16 cellular contexts compared by ENCODE assay signal in the genomic region with DNA sequence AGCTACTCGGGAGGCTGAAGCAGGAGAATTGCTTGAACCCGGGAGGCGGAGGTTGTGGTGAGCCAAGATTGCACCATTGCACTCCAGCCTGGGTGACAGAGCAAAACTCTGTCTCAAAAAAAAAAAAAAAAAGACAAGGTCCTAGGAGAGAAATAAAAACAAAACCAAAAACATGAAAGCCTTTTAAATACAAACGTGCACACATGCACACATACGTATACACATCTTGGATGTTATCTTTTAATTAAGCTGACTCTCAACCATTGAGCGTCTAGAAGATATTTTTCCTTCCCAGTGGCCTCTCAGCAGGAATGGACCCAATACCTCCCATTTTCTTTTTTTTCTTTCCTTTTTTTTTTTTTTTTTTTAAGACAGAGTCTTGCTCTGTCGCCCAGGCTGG. TPM values are rescaled to one million over a fixed set of nuclear protein-coding genes. Genes with fewer than 3 reads are reported as not detected.
"Had no signal": no experiment of that assay in that cellular context is flagged by ENCODE, and none has a peak within 500 bp of the region (broad histone marks: within the 10 kb centered on the region; RNA-seq: fewer than 3 reads in every experiment).

No MANE protein-coding gene starts in this region.

RNA-seq across cellular contexts. Expression of a gene that starts 9.1 kb away (rescaled TPM):
- total RNA-seq: dermis blood vessel endothelial cell, endothelial cell of umbilical vein, epithelial cell of proximal tubule, esophagus muscularis mucosa, fibroblast of villous mesenchyme, foreskin keratinocyte, kidney epithelial cell, left cardiac atrium, left lung, lower lobe of right lung, lung microvascular endothelial cell, mesenteric fat pad, myocyte had no signal
- polyA plus RNA-seq: endothelial cell of umbilical vein, fibroblast of lung, foreskin keratinocyte, heart left ventricle, keratinocyte had no signal
